In the genomic region with DNA sequence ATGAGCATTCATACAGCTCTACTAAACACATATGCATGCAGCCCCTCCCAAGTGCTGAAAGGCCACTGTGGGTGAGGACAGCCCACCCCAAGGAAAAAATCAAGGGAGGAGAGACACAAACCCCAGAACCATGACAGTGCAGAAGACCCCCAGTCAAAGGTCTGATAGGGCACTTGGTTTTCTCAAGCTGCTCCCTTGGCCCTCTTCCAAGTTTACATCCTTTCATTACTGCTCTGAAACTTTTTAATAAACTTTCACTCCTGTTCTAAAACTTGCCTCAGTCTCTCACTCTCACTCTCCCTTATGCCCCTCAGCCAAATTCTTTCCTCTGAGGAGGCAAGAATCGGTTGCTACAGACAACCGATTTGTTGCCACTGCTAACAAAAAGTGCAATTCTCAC, we compare ENCODE assay signal across 20 cellular contexts. TPM values are rescaled to one million over a fixed set of nuclear protein-coding genes. Genes with fewer than 3 reads are reported as not detected.
DNase-seq lines count a peak whose midpoint lies in the region; TF ChIP-seq lines count a peak whose summit lies in the region.
"Had no signal": no experiment of that assay in that cellular context is flagged by ENCODE, and none has a peak within 500 bp of the region (broad histone marks: within the 10 kb centered on the region; RNA-seq: fewer than 3 reads in every experiment).

No MANE protein-coding gene starts in this region.

- no peaks in the 10 kb centered on the region for H3K27me3 ChIP-seq in neutrophil
- no peaks in the 10 kb centered on the region for H3K27me3 ChIP-seq in ascending aorta
- H3K27me3 ChIP-seq: BLaER1 had no signal

- H3K9me3 ChIP-seq in neutrophil (no peaks in the 10 kb centered on the region), ascending aorta (no peaks in the 10 kb centered on the region)
- H3K9me3 ChIP-seq: Caco-2 had no signal

- TF ChIP-seq RAD21 in Ishikawa (IDR thresholded peaks at IDR 0.05; ENCODE audit: low read depth): no peak

- TF ChIP-seq CTCF in neutrophil (IDR thresholded peaks at IDR 0.05): no peak
- TF ChIP-seq CTCF in ascending aorta (IDR thresholded peaks at IDR 0.05): no peak

- H3K4me3 ChIP-seq in neutrophil (ENCODE audit: low read depth in 1 of 2, low read length in 1 of 2): no peak overlapping the region
- H3K4me3 ChIP-seq in ascending aorta: no peak overlapping the region
- H3K4me3 ChIP-seq: BLaER1, GM23338 had no signal

- DNase-seq in DMS 273 (lab: John Stamatoyannopoulos, UW; ENCODE audit: unreplicated experiment): peak; percentile 5
- no peak for DNase-seq in DMS 273 treated with DMSO at 0.1 percent for 48 hours (lab: John Stamatoyannopoulos, UW)
- DNase-seq in erythroblast (lab: John Stamatoyannopoulos, UW): no peak
- no peak for DNase-seq in HCEC 1CT
- DNase-seq in ascending aorta (ENCODE audit: low spot score in 2 of 2): no peak
- DNase-seq: Caco-2; CD4-positive, CD25-positive, alpha-beta regulatory T cell; CD8-positive, alpha-beta T cell; DMS53; DMS79 treated with DMSO at 0.1 percent for 48 hours; GF-D8; H9 had no signal

- H3K4me1 ChIP-seq in neutrophil (ENCODE audit: control insufficient read depth in 1 of 2, insufficient read depth in 1 of 2, low read depth in 1 of 2, low read length in 1 of 2): peaks cover 19 to 59% of the 10 kb centered on the region in 2 experiments
- H3K4me1 ChIP-seq in ascending aorta: no peaks in the 10 kb centered on the region
- H3K4me1 ChIP-seq: BLaER1, Caco-2 had no signal

- TF ChIP-seq POLR2A in erythroblast (IDR thresholded peaks at IDR 0.05; ENCODE audit: low read length): no peak

- no peaks in the 10 kb centered on the region for H3K36me3 ChIP-seq in neutrophil
- H3K36me3 ChIP-seq in ascending aorta: no peaks in the 10 kb centered on the region
- H3K36me3 ChIP-seq: BLaER1 had no signal

- TF ChIP-seq EP300 in Ishikawa (IDR thresholded peaks at IDR 0.05; ENCODE audit: borderline replicate concordance): no peak

- peak overlapping the region; percentile 9 for H3K27ac ChIP-seq in neutrophil
- no peak overlapping the region for H3K27ac ChIP-seq in ascending aorta
- H3K27ac ChIP-seq: 22Rv1, BLaER1, C4-2B had no signal

- intact Hi-C loops in ascending aorta (cut with DNase I): no loop called here

TF ChIP-seq in Ishikawa, 13 proteins besides CTCF, POLR2A, EP300 and RAD21:
- TF ChIP-seq TAF1 (IDR thresholded peaks at IDR 0.05; ENCODE audit: low read depth): no peak
- no peak for TF ChIP-seq TEAD4 (IDR thresholded peaks at IDR 0.05)
- TF ChIP-seq NFIC (IDR thresholded peaks at IDR 0.05): peak; percentile 19; the same call in 1 of the 2 replicates
- TF ChIP-seq CREB1 (IDR thresholded peaks at IDR 0.05; ENCODE audit: low read depth): no peak
- no peak for TF ChIP-seq YY1 (IDR thresholded peaks at IDR 0.05; ENCODE audit: low read depth)
- TF ChIP-seq, protein P1, sequence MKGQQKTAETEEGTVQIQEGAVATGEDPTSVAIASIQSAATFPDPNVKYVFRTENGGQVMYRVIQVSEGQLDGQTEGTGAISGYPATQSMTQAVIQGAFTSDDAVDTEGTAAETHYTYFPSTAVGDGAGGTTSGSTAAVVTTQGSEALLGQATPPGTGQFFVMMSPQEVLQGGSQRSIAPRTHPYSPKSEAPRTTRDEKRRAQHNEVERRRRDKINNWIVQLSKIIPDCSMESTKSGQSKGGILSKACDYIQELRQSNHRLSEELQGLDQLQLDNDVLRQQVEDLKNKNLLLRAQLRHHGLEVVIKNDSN (IDR thresholded peaks at IDR 0.05): no peak
TF ChIP-seq in Ishikawa: peak in this region for 1.

RNA-seq across cellular contexts. Expression of a gene that starts 24.9 kb away (rescaled TPM):
- not detected for total RNA-seq in ascending aorta
- total RNA-seq: Daoy, G401 had no signal
